23 cellular contexts compared by ENCODE assay signal in the genomic region with DNA sequence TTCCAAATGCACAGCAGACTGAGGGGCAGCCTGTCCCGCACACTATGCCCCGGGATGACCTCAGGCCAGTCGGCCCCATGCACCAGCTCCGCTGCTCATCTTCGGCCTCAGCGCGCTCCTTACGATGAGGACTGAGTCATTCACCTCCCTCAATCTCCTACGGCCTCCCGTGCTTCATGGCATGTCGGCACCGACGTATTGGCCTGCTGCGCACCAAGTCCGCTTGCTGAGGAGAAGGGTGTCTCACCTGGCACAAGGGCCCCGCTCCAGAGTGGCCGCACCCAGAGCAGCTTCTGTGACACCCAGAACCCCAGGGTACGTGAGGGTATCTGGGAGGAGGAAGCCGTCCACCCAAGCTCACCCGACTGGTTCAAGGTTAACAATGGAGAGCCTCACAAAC.
"Had no signal": no experiment of that assay in that cellular context is flagged by ENCODE, and none has a peak within 500 bp of the region (broad histone marks: within the 10 kb centered on the region; RNA-seq: fewer than 3 reads in every experiment).

No MANE protein-coding gene starts in this region.

- H3K4me3 ChIP-seq: dorsolateral prefrontal cortex, esophagus squamous epithelium, gastroesophageal sphincter, mucosa of descending colon, neural progenitor cell, pancreas, sigmoid colon, skin epidermis, stomach, thoracic aorta had no signal

- DNase-seq: central memory CD4-positive, alpha-beta T cell; cortex of kidney; dorsolateral prefrontal cortex; effector CD8-positive, alpha-beta T cell; esophagus squamous epithelium; foreskin fibroblast; kidney glomerular epithelial cell; naive thymus-derived CD8-positive, alpha-beta T cell; occipital lobe; sigmoid colon; stimulated activated CD4-positive, alpha-beta T cell treated with anti-CD3 and anti-CD28 coated beads, Interleukin-2, amount 100 ng/mL, for 24 hours; stimulated activated CD4-positive, alpha-beta T cell treated with anti-CD3 and anti-CD28 coated beads, Interleukin-4, amount 100 ng/mL, for 4 hours; stimulated activated naive CD4-positive, alpha-beta T cell; stomach; substantia nigra; trophoblast cell had no signal

- H3K4me1 Mint-ChIP-seq: neural progenitor cell had no signal

- H3K36me3 ChIP-seq: neural progenitor cell had no signal

- H3K9me3 ChIP-seq: esophagus squamous epithelium, gastroesophageal sphincter, mucosa of descending colon, pancreas, sigmoid colon, stomach, thoracic aorta had no signal

- H3K27ac ChIP-seq: dorsolateral prefrontal cortex, esophagus squamous epithelium, gastroesophageal sphincter, neural progenitor cell, pancreas, sigmoid colon, skin epidermis, stomach, thoracic aorta had no signal

- H3K9me3 Mint-ChIP-seq: naive thymus-derived CD8-positive, alpha-beta T cell; neural progenitor cell had no signal

- H3K4me1 ChIP-seq: esophagus squamous epithelium, gastroesophageal sphincter, neural progenitor cell, pancreas, sigmoid colon, stomach had no signal

- H3K27me3 Mint-ChIP-seq: naive thymus-derived CD8-positive, alpha-beta T cell; progenitor cell of endocrine pancreas had no signal

- H3K27me3 ChIP-seq: dorsolateral prefrontal cortex, esophagus squamous epithelium, gastroesophageal sphincter, neural progenitor cell, pancreas, sigmoid colon, stomach had no signal

- H3K4me3 Mint-ChIP-seq: naive thymus-derived CD8-positive, alpha-beta T cell; neural progenitor cell had no signal

- ATAC-seq: gastroesophageal sphincter; mucosa of descending colon; naive thymus-derived CD8-positive, alpha-beta T cell; pancreas had no signal
